In the genomic region with DNA sequence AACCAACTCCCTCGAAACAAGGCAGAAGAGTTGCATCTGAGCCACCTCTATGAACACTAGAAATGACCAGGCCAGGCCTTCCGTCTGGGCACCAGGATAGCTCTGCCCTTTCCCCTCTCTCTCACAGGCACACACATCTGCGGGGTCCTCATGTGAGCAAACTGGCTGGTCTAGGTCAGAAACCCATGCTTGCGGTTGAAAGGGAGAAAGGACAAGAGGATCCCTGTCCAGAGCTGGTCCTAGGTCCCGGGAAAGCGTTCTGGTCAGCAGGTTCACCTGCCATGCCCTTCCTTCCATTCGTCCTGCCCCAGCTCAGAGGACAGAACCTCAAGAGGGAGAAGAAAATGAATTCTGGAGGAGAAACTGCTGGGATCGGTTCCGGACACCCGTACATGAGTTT, we compare ENCODE assay signal across 8 cellular contexts. TPM values are rescaled to one million over a fixed set of nuclear protein-coding genes. Genes with fewer than 3 reads are reported as not detected.
A peak's percentile ranks its signal among the peaks of the same experiment; 100 is the strongest.
DNase-seq lines count a peak whose midpoint lies in the region; ATAC-seq and TF ChIP-seq lines count a peak whose summit lies in the region.

No MANE protein-coding gene starts in this region.

- no peak for ATAC-seq in heart left ventricle
- no peak for ATAC-seq in central memory CD8-positive, alpha-beta T cell (replicated peaks; ENCODE audit: extremely low read depth, poor library complexity, severe bottlenecking)
- ATAC-seq in HG03565 (IDR thresholded peaks at IDR 0.05; ENCODE audit: unreplicated experiment): no peak

- no peaks in the 10 kb centered on the region for H3K27me3 ChIP-seq in heart left ventricle
- H3K27me3 ChIP-seq in mucosa of stomach (ENCODE audit: control insufficient read depth, insufficient read depth, low read length): no peaks in the 10 kb centered on the region

- H3K27me3 Mint-ChIP-seq in central memory CD8-positive, alpha-beta T cell: no peaks in the 10 kb centered on the region

- H3K36me3 Mint-ChIP-seq in central memory CD8-positive, alpha-beta T cell (ENCODE audit: insufficient read depth): peaks cover 41% of the 10 kb centered on the region

- intact Hi-C loops in heart left ventricle (cut with DNase I) (loop anchor here in 1 of 10 donors (10.0 kb wide), 2 partner anchors 307 to 683 kb away; partner anchors contain the start of gene TLCD2), cardiac septum (cut with DNase I) (no loop called here)

- peak overlapping the region in 9 of 12 donors; percentile 71 to 99 (median 94) for H3K4me3 ChIP-seq in heart left ventricle
- H3K4me3 ChIP-seq in mucosa of stomach (ENCODE audit: low read length): peak overlapping the region; percentile 25
- H3K4me3 ChIP-seq in urinary bladder (ENCODE audit: low read depth, low read length): no peak overlapping the region

- H3K4me1 Mint-ChIP-seq in central memory CD8-positive, alpha-beta T cell: peaks cover 56% of the 10 kb centered on the region

- H3K4me1 ChIP-seq in heart left ventricle (peaks cover 29 to 72% (median 61%) of the 10 kb centered on the region in 12 donors), mucosa of stomach (ENCODE audit: control insufficient read depth, insufficient read depth, low read length) (peaks cover 63% of the 10 kb centered on the region), urinary bladder (ENCODE audit: insufficient read depth) (no peaks in the 10 kb centered on the region)

- no peak for TF ChIP-seq POLR2A in heart left ventricle (IDR thresholded peaks at IDR 0.05)

- H3K27ac ChIP-seq in heart left ventricle (peak overlapping the region; percentile 95 to 100 (median 99)), urinary bladder (ENCODE audit: low read depth) (peak overlapping the region; percentile 54)

- peak overlapping the region; percentile 13 for H3K27ac Mint-ChIP-seq in central memory CD8-positive, alpha-beta T cell (ENCODE audit: low read depth)

- H3K9ac ChIP-seq in mucosa of stomach (ENCODE audit: low read length): peak overlapping the region; percentile 66

- H3K9me3 Mint-ChIP-seq in central memory CD8-positive, alpha-beta T cell: no peaks in the 10 kb centered on the region

- DNase-seq in heart left ventricle (peak in 1 of 5 donors; percentile 42), cardiac septum (ENCODE audit: low spot score) (no peak), SKM-1 treated with dmso at 0.1 percent for 144 hours (lab: John Stamatoyannopoulos, UW; ENCODE audit: unreplicated experiment) (no peak), GF-D8 (lab: John Stamatoyannopoulos, UW) (no peak)
- no peak for DNase-seq in central memory CD8-positive, alpha-beta T cell (ENCODE audit: low spot score in 2 of 2)

- H3K9me3 ChIP-seq in heart left ventricle (no peaks in the 10 kb centered on the region), mucosa of stomach (ENCODE audit: control insufficient read depth, low read length) (no peaks in the 10 kb centered on the region)

- no peaks in the 10 kb centered on the region for H3K36me3 ChIP-seq in heart left ventricle
- H3K36me3 ChIP-seq in mucosa of stomach (ENCODE audit: control insufficient read depth, insufficient read depth, low read length): no peaks in the 10 kb centered on the region
- H3K36me3 ChIP-seq in urinary bladder (ENCODE audit: insufficient read depth): no peaks in the 10 kb centered on the region

- peak overlapping the region; percentile 99 for H3K4me3 Mint-ChIP-seq in central memory CD8-positive, alpha-beta T cell

- WGBS in heart left ventricle, 4 donors: 66 to 71% (median 69%) methylated on average over 9 to 10 of the region's 10 CpGs
- 78% methylated on average over 10 of the region's 10 CpGs for WGBS in urinary bladder

- no peak for TF ChIP-seq CTCF in heart left ventricle (IDR thresholded peaks at IDR 0.05)

RNA-seq across cellular contexts. Expression of gene MNT, which starts 2.7 kb away (rescaled TPM):
- total RNA-seq in heart left ventricle (10 to 100 TPM in 4 of 9 donors, 1 to 10 TPM in 5; 4.1 to 20.4 (median 9.8) TPM), cardiac septum (12.9 TPM), urinary bladder (7.5 TPM)
- polyA plus RNA-seq in heart left ventricle (10 to 100 TPM in 1 of 2 donors, 1 to 10 TPM in 1; 7.2 to 10.3 TPM), urinary bladder (20.5 TPM)
